In genomic region chr6:129709451-129709908, GRCh38 we compare ENCODE assay signal across 8 cellular contexts. TPM values are rescaled to one million over a fixed set of nuclear protein-coding genes. Genes with fewer than 3 reads are reported as not detected.
A peak's percentile ranks its signal among the peaks of the same experiment; 100 is the strongest.
DNase-seq lines count a peak whose midpoint lies in the region; ATAC-seq and TF ChIP-seq lines count a peak whose summit lies in the region.

No MANE protein-coding gene starts in this region.

- intact Hi-C loops in Calu3 (cut with micrococcal nuclease; ENCODE audit: unreplicated experiment): loop anchor here (5.0 kb wide), 1 partner anchor 37 kb away; no protein-coding TSS in a partner anchor

- H3K36me3 Mint-ChIP-seq in Calu3 (ENCODE audit: insufficient read depth, unreplicated experiment): peaks cover 59% of the 10 kb centered on the region

- TF ChIP-seq CTCF in Calu3 (IDR thresholded peaks at IDR 0.05; ENCODE audit: unreplicated experiment): no peak

- no peaks in the 10 kb centered on the region for H3K9me3 ChIP-seq in HUES6 (ENCODE audit: control insufficient read depth, insufficient read depth, low read depth, low read length)
- H3K9me3 ChIP-seq in iPS-18a (ENCODE audit: control insufficient read depth, low read depth, low read length): no peaks in the 10 kb centered on the region

- H3K27ac Mint-ChIP-seq in Calu3 (ENCODE audit: unreplicated experiment): peak overlapping the region; percentile 82

- peak; percentile 46 for ATAC-seq in GM21390 (IDR thresholded peaks at IDR 0.05; ENCODE audit: unreplicated experiment)

- H3K4me1 ChIP-seq in HUES6 (ENCODE audit: control insufficient read depth, insufficient read depth, low read length) (peaks cover 11% of the 10 kb centered on the region), iPS-18a (ENCODE audit: control insufficient read depth, low read depth, low read length) (peaks cover 6% of the 10 kb centered on the region)

- peak overlapping the region; percentile 84 for H3K4me3 Mint-ChIP-seq in Calu3 (ENCODE audit: low read depth, unreplicated experiment)

- TSS peak; percentile 77 for BruUV-seq in Calu3 (replicated peaks; lab: Mats Ljungman, UMichigan)

- no peak overlapping the region for H3K27ac ChIP-seq in HUES6 (ENCODE audit: low read depth, low read length)
- H3K27ac ChIP-seq in angular gyrus (ENCODE audit: low read depth, low read length): peak overlapping the region; percentile 22
- H3K27ac ChIP-seq in iPS-18a (ENCODE audit: low read length): no peak overlapping the region
- peak overlapping the region in 20 of 21 experiments; percentile 49 to 94 (median 82) for H3K27ac ChIP-seq in skin epidermis

- no peaks in the 10 kb centered on the region for H3K27me3 Mint-ChIP-seq in Calu3 (ENCODE audit: unreplicated experiment)

- H3K36me3 ChIP-seq in HUES6 (ENCODE audit: control insufficient read depth, insufficient read depth, low read length) (no peaks in the 10 kb centered on the region), iPS-18a (ENCODE audit: control insufficient read depth, low read depth, low read length) (no peaks in the 10 kb centered on the region)

- CTCF ChIA-PET in Calu3 (lab: Charles Lee): interaction anchor here (0.5 to 2.1 kb wide), 9 partner anchors 10 to 312 kb away, joined by 3 to 7 read pairs (median 4); no protein-coding TSS in a partner anchor

- H3K9me3 Mint-ChIP-seq in Calu3 (ENCODE audit: low read depth, unreplicated experiment): no peaks in the 10 kb centered on the region

- H3K4me3 ChIP-seq in HUES6 (ENCODE audit: low read depth, low read length) (peak overlapping the region; percentile 62), iPS-18a (ENCODE audit: low read length) (peak overlapping the region; percentile 70), skin epidermis (peak overlapping the region; percentile 31 to 64 (median 56))

- H3K27me3 ChIP-seq in HUES6 (ENCODE audit: control insufficient read depth, insufficient read depth, low read length): no peaks in the 10 kb centered on the region
- H3K27me3 ChIP-seq in iPS-18a (ENCODE audit: control insufficient read depth, insufficient read depth, low read length): no peaks in the 10 kb centered on the region

- peaks cover 34% of the 10 kb centered on the region for H3K4me1 Mint-ChIP-seq in Calu3 (ENCODE audit: low read depth, unreplicated experiment)

- DNase-seq in Calu3 (no peak), ureter (ENCODE audit: low spot score) (no peak)
- no peak for DNase-seq in effector CD4-positive, alpha-beta T cell

- H3K9ac ChIP-seq in HUES6 (ENCODE audit: low read length) (peak overlapping the region; percentile 30), iPS-18a (ENCODE audit: low read length) (peak overlapping the region; percentile 43)

RNA-seq across cellular contexts. Expression of gene ARHGAP18, which starts 0.5 kb away (rescaled TPM):
- total RNA-seq in Calu3 (2022): 64.5 and 65.6 TPM in 2 replicates
- total RNA-seq in ureter: 15.6 TPM

Comparison
In these comparisons a context has a peak if more than half of its experiments do, and no peak if none do; other contexts are left out.
1. H3K27ac ChIP-seq: peak in angular gyrus (single experiment) and skin epidermis (20 of 21); none in HUES6 (single experiment) and iPS-18a (single experiment).
2. Peak in every context shown above with its lines, with median percentiles within 50 percentile points of each other: H3K4me3 ChIP-seq.